Comparison of ENCODE assay signal across 1 cellular context in genomic region chr2:64260817-64261216, GRCh38.
A peak's percentile ranks its signal among the peaks of the same experiment; 100 is the strongest.
TF ChIP-seq lines count a peak whose summit lies in the region.

No MANE protein-coding gene starts in this region.

TF ChIP-seq in GM12878, 131 proteins besides CTCF, POLR2A, EP300 and RAD21 (continued from another document and continues in another):
- TF ChIP-seq LARP7 (IDR thresholded peaks at IDR 0.05) (peak; percentile 33; the same call in 1 of the 2 replicates), ZNF384 (IDR thresholded peaks at IDR 0.05; ENCODE audit: borderline replicate concordance, low read depth, low read length) (no peak), JUND (IDR thresholded peaks at IDR 0.05; ENCODE audit: low read depth, low read length) (no peak), SIN3A (IDR thresholded peaks at IDR 0.05; ENCODE audit: low read depth, low read length) (no peak), TCF12 (IDR thresholded peaks at IDR 0.05; ENCODE audit: low read depth, low read length) (no peak), HDAC2 (IDR thresholded peaks at IDR 0.05) (no peak), RB1 (IDR thresholded peaks at IDR 0.05; ENCODE audit: borderline replicate concordance) (no peak), NFXL1 (IDR thresholded peaks at IDR 0.05; ENCODE audit: borderline replicate concordance) (no peak), RUNX3 (IDR thresholded peaks at IDR 0.05; ENCODE audit: low read length) (peak; percentile 66), CREB1 (IDR thresholded peaks at IDR 0.05; ENCODE audit: low read depth) (no peak), YY1 (IDR thresholded peaks at IDR 0.05; ENCODE audit: low read depth, low read length) (no peak), SMARCA5 (IDR thresholded peaks at IDR 0.05) (peak; percentile 58; the same call in 1 of the 2 replicates), TARDBP (IDR thresholded peaks at IDR 0.05; ENCODE audit: borderline replicate concordance) (no peak), NFIC (IDR thresholded peaks at IDR 0.05; ENCODE audit: low read depth, low read length) (peak; percentile 52; the same call in 1 of the 2 replicates), NBN (IDR thresholded peaks at IDR 0.05) (0 out of 2 replicates have a peak, but pooled peaks have one; percentile 46), ZNF274 (IDR thresholded peaks at IDR 0.05; ENCODE audit: insufficient read depth, insufficient read length) (no peak), PML (IDR thresholded peaks at IDR 0.05; ENCODE audit: low read length) (no peak), ATF2 (IDR thresholded peaks at IDR 0.05; ENCODE audit: low read length) (peak; percentile 36; the same call in 1 of the 2 replicates), USF1 (IDR thresholded peaks at IDR 0.05; ENCODE audit: borderline replicate concordance, extremely low read length, insufficient read depth, low read depth, low read length) (no peak), IKZF1 (conservative IDR thresholded peaks at IDR 0.05) (peak; percentile 90), STAT3 (IDR thresholded peaks at IDR 0.05; ENCODE audit: low read depth, low read length) (0 out of 2 replicates have a peak, but pooled peaks have one; percentile 73), TCF7 (IDR thresholded peaks at IDR 0.05; ENCODE audit: borderline replicate concordance) (no peak), FOXM1 (IDR thresholded peaks at IDR 0.05; ENCODE audit: low read depth, low read length) (no peak), SIX5 (IDR thresholded peaks at IDR 0.05; ENCODE audit: low read depth, low read length, severe bottlenecking) (no peak), WRNIP1 (IDR thresholded peaks at IDR 0.05; ENCODE audit: borderline replicate concordance, low read depth, low read length) (0 out of 2 replicates have a peak, but pooled peaks have one; percentile 61), GATAD2B (conservative IDR thresholded peaks at IDR 0.05; ENCODE audit: low read depth) (peak; percentile 53; the same call in 1 of the 2 replicates), SMC3 (IDR thresholded peaks at IDR 0.05; ENCODE audit: borderline replicate concordance, low read length) (peak; percentile 22; the same call in 1 of the 2 replicates), SUZ12 (IDR thresholded peaks at IDR 0.05; ENCODE audit: unreplicated experiment) (no peak), ZBTB40 (IDR thresholded peaks at IDR 0.05; ENCODE audit: borderline replicate concordance) (no peak), EZH2 (IDR thresholded peaks at IDR 0.05; ENCODE audit: borderline replicate concordance, control insufficient read depth, low read depth, low read length) (no peak), YBX1 (IDR thresholded peaks at IDR 0.05) (no peak), TAF1 (IDR thresholded peaks at IDR 0.05; ENCODE audit: borderline replicate concordance, low read depth, low read length) (no peak), EED (IDR thresholded peaks at IDR 0.05; ENCODE audit: low read depth) (peak; percentile 84), CHD2 (IDR thresholded peaks at IDR 0.05; ENCODE audit: borderline replicate concordance, low read depth, low read length) (no peak), MTA2 (IDR thresholded peaks at IDR 0.05; ENCODE audit: low read depth) (peak; percentile 51), BACH1 (IDR thresholded peaks at IDR 0.05; ENCODE audit: borderline replicate concordance) (peak; percentile 48; the same call in 1 of the 2 replicates), BHLHE40 (IDR thresholded peaks at IDR 0.05; ENCODE audit: borderline replicate concordance in 1 of 2, low read depth in 2 of 2, low read length in 1 of 2) (peak; percentile 39 to 45; a peak in 1 of 4 replicates), POLR2AphosphoS2 (IDR thresholded peaks at IDR 0.05; ENCODE audit: low read depth, low read length) (no peak), MAX (IDR thresholded peaks at IDR 0.05; ENCODE audit: low read depth, low read length) (no peak), ZNF592 (IDR thresholded peaks at IDR 0.05) (no peak)
- TF ChIP-seq, protein P1, sequence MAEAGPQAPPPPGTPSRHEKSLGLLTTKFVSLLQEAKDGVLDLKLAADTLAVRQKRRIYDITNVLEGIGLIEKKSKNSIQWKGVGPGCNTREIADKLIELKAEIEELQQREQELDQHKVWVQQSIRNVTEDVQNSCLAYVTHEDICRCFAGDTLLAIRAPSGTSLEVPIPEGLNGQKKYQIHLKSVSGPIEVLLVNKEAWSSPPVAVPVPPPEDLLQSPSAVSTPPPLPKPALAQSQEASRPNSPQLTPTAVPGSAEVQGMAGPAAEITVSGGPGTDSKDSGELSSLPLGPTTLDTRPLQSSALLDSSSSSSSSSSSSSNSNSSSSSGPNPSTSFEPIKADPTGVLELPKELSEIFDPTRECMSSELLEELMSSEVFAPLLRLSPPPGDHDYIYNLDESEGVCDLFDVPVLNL (IDR thresholded peaks at IDR 0.05; ENCODE audit: low read depth, low read length), result no peak
- TF ChIP-seq, protein P2, sequence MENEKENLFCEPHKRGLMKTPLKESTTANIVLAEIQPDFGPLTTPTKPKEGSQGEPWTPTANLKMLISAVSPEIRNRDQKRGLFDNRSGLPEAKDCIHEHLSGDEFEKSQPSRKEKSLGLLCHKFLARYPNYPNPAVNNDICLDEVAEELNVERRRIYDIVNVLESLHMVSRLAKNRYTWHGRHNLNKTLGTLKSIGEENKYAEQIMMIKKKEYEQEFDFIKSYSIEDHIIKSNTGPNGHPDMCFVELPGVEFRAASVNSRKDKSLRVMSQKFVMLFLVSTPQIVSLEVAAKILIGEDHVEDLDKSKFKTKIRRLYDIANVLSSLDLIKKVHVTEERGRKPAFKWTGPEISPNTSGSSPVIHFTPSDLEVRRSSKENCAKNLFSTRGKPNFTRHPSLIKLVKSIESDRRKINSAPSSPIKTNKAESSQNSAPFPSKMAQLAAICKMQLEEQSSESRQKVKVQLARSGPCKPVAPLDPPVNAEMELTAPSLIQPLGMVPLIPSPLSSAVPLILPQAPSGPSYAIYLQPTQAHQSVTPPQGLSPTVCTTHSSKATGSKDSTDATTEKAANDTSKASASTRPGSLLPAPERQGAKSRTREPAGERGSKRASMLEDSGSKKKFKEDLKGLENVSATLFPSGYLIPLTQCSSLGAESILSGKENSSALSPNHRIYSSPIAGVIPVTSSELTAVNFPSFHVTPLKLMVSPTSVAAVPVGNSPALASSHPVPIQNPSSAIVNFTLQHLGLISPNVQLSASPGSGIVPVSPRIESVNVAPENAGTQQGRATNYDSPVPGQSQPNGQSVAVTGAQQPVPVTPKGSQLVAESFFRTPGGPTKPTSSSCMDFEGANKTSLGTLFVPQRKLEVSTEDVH (IDR thresholded peaks at IDR 0.05; ENCODE audit: low read depth, partially characterized antibody), result no peak
- TF ChIP-seq, protein P3, sequence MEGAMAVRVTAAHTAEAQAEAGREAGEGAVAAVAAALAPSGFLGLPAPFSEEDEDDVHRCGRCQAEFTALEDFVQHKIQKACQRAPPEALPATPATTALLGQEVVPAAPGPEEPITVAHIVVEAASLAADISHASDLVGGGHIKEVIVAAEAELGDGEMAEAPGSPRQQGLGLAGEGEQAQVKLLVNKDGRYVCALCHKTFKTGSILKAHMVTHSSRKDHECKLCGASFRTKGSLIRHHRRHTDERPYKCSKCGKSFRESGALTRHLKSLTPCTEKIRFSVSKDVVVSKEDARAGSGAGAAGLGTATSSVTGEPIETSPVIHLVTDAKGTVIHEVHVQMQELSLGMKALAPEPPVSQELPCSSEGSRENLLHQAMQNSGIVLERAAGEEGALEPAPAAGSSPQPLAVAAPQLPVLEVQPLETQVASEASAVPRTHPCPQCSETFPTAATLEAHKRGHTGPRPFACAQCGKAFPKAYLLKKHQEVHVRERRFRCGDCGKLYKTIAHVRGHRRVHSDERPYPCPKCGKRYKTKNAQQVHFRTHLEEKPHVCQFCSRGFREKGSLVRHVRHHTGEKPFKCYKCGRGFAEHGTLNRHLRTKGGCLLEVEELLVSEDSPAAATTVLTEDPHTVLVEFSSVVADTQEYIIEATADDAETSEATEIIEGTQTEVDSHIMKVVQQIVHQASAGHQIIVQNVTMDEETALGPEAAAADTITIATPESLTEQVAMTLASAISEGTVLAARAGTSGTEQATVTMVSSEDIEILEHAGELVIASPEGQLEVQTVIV (IDR thresholded peaks at IDR 0.05; ENCODE audit: borderline replicate concordance, partially characterized antibody), result no peak
- TF ChIP-seq, protein P4, sequence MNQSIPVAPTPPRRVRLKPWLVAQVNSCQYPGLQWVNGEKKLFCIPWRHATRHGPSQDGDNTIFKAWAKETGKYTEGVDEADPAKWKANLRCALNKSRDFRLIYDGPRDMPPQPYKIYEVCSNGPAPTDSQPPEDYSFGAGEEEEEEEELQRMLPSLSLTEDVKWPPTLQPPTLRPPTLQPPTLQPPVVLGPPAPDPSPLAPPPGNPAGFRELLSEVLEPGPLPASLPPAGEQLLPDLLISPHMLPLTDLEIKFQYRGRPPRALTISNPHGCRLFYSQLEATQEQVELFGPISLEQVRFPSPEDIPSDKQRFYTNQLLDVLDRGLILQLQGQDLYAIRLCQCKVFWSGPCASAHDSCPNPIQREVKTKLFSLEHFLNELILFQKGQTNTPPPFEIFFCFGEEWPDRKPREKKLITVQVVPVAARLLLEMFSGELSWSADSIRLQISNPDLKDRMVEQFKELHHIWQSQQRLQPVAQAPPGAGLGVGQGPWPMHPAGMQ (IDR thresholded peaks at IDR 0.05; ENCODE audit: borderline replicate concordance), result no peak
